In genomic region chr12:101829639-101830390, GRCh38 we compare ENCODE assay signal across 8 cellular contexts. TPM values are rescaled to one million over a fixed set of nuclear protein-coding genes. Genes with fewer than 3 reads are reported as not detected.
DNase-seq lines count a peak whose midpoint lies in the region; ATAC-seq and TF ChIP-seq lines count a peak whose summit lies in the region.

No MANE protein-coding gene starts in this region.

- no peak overlapping the region for H3K27ac ChIP-seq in brain microvascular endothelial cell
- peak overlapping the region in 2 of 3 donors; percentile 71 to 73 for H3K27ac ChIP-seq in right lobe of liver
- H3K27ac ChIP-seq in transverse colon = peak overlapping the region; percentile 90 to 92 (median 92)

- H3K36me3 ChIP-seq in Loucy (ENCODE audit: insufficient read depth, low read length) (no peaks in the 10 kb centered on the region), brain microvascular endothelial cell (replicated peaks) (no peaks in the 10 kb centered on the region), right lobe of liver (no peaks in the 10 kb centered on the region), transverse colon (no peaks in the 10 kb centered on the region)

- H3K9me2 ChIP-seq in Loucy (replicated peaks; ENCODE audit: low read depth, low read length) = no peaks in the 10 kb centered on the region

- H3K4me2 ChIP-seq in Loucy (ENCODE audit: low read depth, low read length, poor library complexity, severe bottlenecking) = peak overlapping the region; percentile 67

- no peaks in the 10 kb centered on the region for H3K27me3 ChIP-seq in Loucy (ENCODE audit: insufficient read depth, low read length, poor library complexity, severe bottlenecking)
- H3K27me3 ChIP-seq in brain microvascular endothelial cell (replicated peaks) = no peaks in the 10 kb centered on the region
- no peaks in the 10 kb centered on the region for H3K27me3 ChIP-seq in right lobe of liver
- no peaks in the 10 kb centered on the region for H3K27me3 ChIP-seq in transverse colon

- peaks cover 58% of the 10 kb centered on the region for H3K79me2 ChIP-seq in Loucy (ENCODE audit: insufficient read depth, low read length)

- in situ Hi-C loops in brain microvascular endothelial cell (cut with HindIII; ENCODE audit: low pct_ligation_motif_present, low sequenced_read_pairs) (no loop called here), transverse colon (cut with MboI; ENCODE audit: low pct_ligation_motif_present in 1 of 4, low pct_unique_long_range_greater_than_20kb in 1 of 4, low sequenced_read_pairs in 3 of 4) (loop anchor here (5.0 to 25.0 kb wide), 5 partner anchors 55 to 418 kb away; partner anchors contain the start of gene ARL1 (in 3 of the 4))

- peak in 2 of 4 donors; percentile 11 to 24 for ATAC-seq in right lobe of liver

- DNase-seq in NCI-H2171 treated with DMSO at 0.1 percent for 48 hours (lab: John Stamatoyannopoulos, UW) (peak; percentile 51), NCI-H2171 (lab: John Stamatoyannopoulos, UW) (no peak), brain microvascular endothelial cell (no peak), right lobe of liver (no peak), transverse colon (no peak), NCI-H446 (lab: John Stamatoyannopoulos, UW) (no peak), dermis blood vessel endothelial cell (no peak)

- no peak for TF ChIP-seq POLR2A in right lobe of liver (IDR thresholded peaks at IDR 0.05)
- TF ChIP-seq POLR2A in transverse colon (IDR thresholded peaks at IDR 0.05) = no peak

- intact Hi-C loops in right lobe of liver (cut with DNase I) (loop anchor here (10.0 kb wide), 2 partner anchors 55 to 415 kb away; no protein-coding TSS in a partner anchor), transverse colon (cut with DNase I; ENCODE audit: low total_unique reads) (loop anchor here (2.0 to 5.0 kb wide), 2 partner anchors 38 to 47 kb away; partner anchors contain the start of gene DRAM1)

- WGBS in right lobe of liver (ENCODE audit: insufficient coverage, low coverage, low lambda C conversion rate, missing lambda C conversion rate) = 3% methylated on average over 13 of the region's 13 CpGs
- WGBS in transverse colon (ENCODE audit: low coverage in 1 of 2), 2 donors = 5 to 6% methylated on average over 11 to 13 of the region's 13 CpGs

- H3F3A ChIP-seq in Loucy (ENCODE audit: low read depth) = no peaks in the 10 kb centered on the region

- peak overlapping the region; percentile 86 for H2AFZ ChIP-seq in Loucy (ENCODE audit: low read length)

- H3K9me3 ChIP-seq in Loucy (ENCODE audit: insufficient read depth, low read depth, low read length) = no peaks in the 10 kb centered on the region
- H3K9me3 ChIP-seq in right lobe of liver = no peaks in the 10 kb centered on the region
- no peaks in the 10 kb centered on the region for H3K9me3 ChIP-seq in transverse colon

- H3K9ac ChIP-seq in Loucy (ENCODE audit: low read depth, low read length, poor library complexity, severe bottlenecking) = peak overlapping the region; percentile 87

- peaks cover 57% of the 10 kb centered on the region for H3K4me1 ChIP-seq in Loucy (ENCODE audit: insufficient read depth, low read length, poor library complexity, severe bottlenecking)
- peaks cover 0 to 5% (median 0%) of the 10 kb centered on the region in 4 donors for H3K4me1 ChIP-seq in right lobe of liver
- H3K4me1 ChIP-seq in transverse colon = peaks cover 4 to 44% (median 15%) of the 10 kb centered on the region in 4 donors

- no peak for TF ChIP-seq EP300 in transverse colon (IDR thresholded peaks at IDR 0.05; ENCODE audit: low read depth)

- H3K4me3 ChIP-seq in Loucy (ENCODE audit: low read length, poor library complexity, severe bottlenecking) (peak overlapping the region; percentile 92), brain microvascular endothelial cell (ENCODE audit: low read depth, low read length) (peak overlapping the region; percentile 86), right lobe of liver (peak overlapping the region; percentile 75 to 81 (median 77)), transverse colon (peak overlapping the region; percentile 72 to 86 (median 80))

- peaks cover 13% of the 10 kb centered on the region for H4K20me1 ChIP-seq in Loucy (ENCODE audit: insufficient read depth, low read length, poor library complexity, severe bottlenecking)

- TF ChIP-seq CTCF in Loucy (conservative IDR thresholded peaks at IDR 0.05; ENCODE audit: low read length) (no peak), brain microvascular endothelial cell (IDR thresholded peaks at IDR 0.05; ENCODE audit: low read depth, low read length, missing control alignments) (no peak), right lobe of liver (IDR thresholded peaks at IDR 0.05) (no peak), transverse colon (IDR thresholded peaks at IDR 0.05) (no peak)

RNA-seq across cellular contexts. Expression of gene GNPTAB, which starts 0.9 kb away (rescaled TPM):
- total RNA-seq in right lobe of liver (10 to 100 TPM in 5 of 6 experiments, 1 to 10 TPM in 1; 8.8 to 17.4 (median 14.1) TPM), transverse colon (10 to 100 TPM; 24.1 to 83.0 (median 64.5) TPM), dermis blood vessel endothelial cell (28.2 and 37.3 TPM in 2 replicates)

RNA-seq across cellular contexts. Expression of gene DRAM1, which starts 47.6 kb away (rescaled TPM):
- 10 to 100 TPM in 1 of 6 experiments, 1 to 10 TPM in 5; 2.2 to 11.3 (median 4.3) TPM for total RNA-seq in right lobe of liver
- 10 to 100 TPM in 2 of 4 donors, 1 to 10 TPM in 2; 3.7 to 20.1 (median 8.7) TPM for total RNA-seq in transverse colon
- 22.3 and 30.1 TPM in 2 replicates for total RNA-seq in dermis blood vessel endothelial cell
